8 cellular contexts compared by ENCODE assay signal in genomic region chr4:98659106-98659592, GRCh38. TPM values are rescaled to one million over a fixed set of nuclear protein-coding genes. Genes with fewer than 3 reads are reported as not detected.
A peak's percentile ranks its signal among the peaks of the same experiment; 100 is the strongest.
DNase-seq lines count a peak whose midpoint lies in the region; ATAC-seq and TF ChIP-seq lines count a peak whose summit lies in the region.

No MANE protein-coding gene starts in this region.

- H3K9me3 Mint-ChIP-seq in CD4-positive, alpha-beta T cell = no peaks in the 10 kb centered on the region
- no peaks in the 10 kb centered on the region for H3K9me3 Mint-ChIP-seq in chondrocyte (ENCODE audit: low read depth)

- CTCF ChIA-PET in CD4-positive, alpha-beta T cell (lab: Charles Lee) = interaction anchor here (1.0 to 1.3 kb wide), 3 partner anchors 17 to 336 kb away, joined by 3 to 5 read pairs (median 4); partner anchors contain the start of gene METAP1

- peak overlapping the region; percentile 62; the same call in 1 of the 2 replicates for H3K9ac ChIP-seq in MM.1S (ENCODE audit: low read length)

- H3K4me1 ChIP-seq in MM.1S (ENCODE audit: low read length) (peaks cover 20% of the 10 kb centered on the region), lung (ENCODE audit: control insufficient read depth in 2 of 2, insufficient read depth in 2 of 2, low read length in 2 of 2) (peaks cover 4 to 11% of the 10 kb centered on the region in 2 donors), urinary bladder (ENCODE audit: insufficient read depth) (no peaks in the 10 kb centered on the region)

- H3K27me3 ChIP-seq in CD4-positive, alpha-beta T cell (ENCODE audit: control insufficient read depth, insufficient read depth, low read length) = no peaks in the 10 kb centered on the region
- H3K27me3 ChIP-seq in MM.1S (replicated peaks; ENCODE audit: insufficient read depth, low read length) (no peaks in the 10 kb centered on the region), lung (ENCODE audit: control insufficient read depth, insufficient read depth) (no peaks in the 10 kb centered on the region)

- 19 to 22% methylated on average over 17 of the region's 17 CpGs for WGBS in lung, 2 donors
- WGBS in urinary bladder = 15% methylated on average over 17 of the region's 17 CpGs

- H3K9me3 ChIP-seq in CD4-positive, alpha-beta T cell (ENCODE audit: control insufficient read depth, low read length) = no peaks in the 10 kb centered on the region
- H3K9me3 ChIP-seq in MM.1S (replicated peaks; ENCODE audit: insufficient read depth, low read length) (no peaks in the 10 kb centered on the region), lung (ENCODE audit: control insufficient read depth in 2 of 2, insufficient read depth in 1 of 2, low read length in 1 of 2) (peaks cover 0 to 2% of the 10 kb centered on the region in 2 donors)

- no peak overlapping the region for H3K27ac ChIP-seq in CD4-positive, alpha-beta T cell (ENCODE audit: low read depth, low read length)
- H3K27ac ChIP-seq in MM.1S (ENCODE audit: low read length) (no peak overlapping the region), lung (ENCODE audit: low read depth in 1 of 2, low read length in 1 of 2) (peak overlapping the region; percentile 63 to 77), urinary bladder (ENCODE audit: low read depth) (peak overlapping the region; percentile 71)

- H3K9me2 ChIP-seq in MM.1S (replicated peaks; ENCODE audit: insufficient read depth, low read length) = no peaks in the 10 kb centered on the region

- H4K20me1 ChIP-seq in MM.1S (ENCODE audit: insufficient read depth, low read length) = no peaks in the 10 kb centered on the region

- H3K36me3 ChIP-seq in MM.1S (replicated peaks; ENCODE audit: insufficient read depth, low read length) (no peaks in the 10 kb centered on the region), lung (ENCODE audit: control insufficient read depth in 2 of 2, insufficient read depth in 2 of 2, low read length in 2 of 2) (no peaks in the 10 kb centered on the region), urinary bladder (ENCODE audit: insufficient read depth) (no peaks in the 10 kb centered on the region)

- H3K27ac Mint-ChIP-seq in CD4-positive, alpha-beta T cell = peak overlapping the region; percentile 98
- peak overlapping the region; percentile 84 for H3K27ac Mint-ChIP-seq in chondrocyte (ENCODE audit: unreplicated experiment)

- no peak for TF ChIP-seq CTCF in CD4-positive, alpha-beta T cell (IDR thresholded peaks at IDR 0.05)
- TF ChIP-seq CTCF in MM.1S (IDR thresholded peaks at IDR 0.05; ENCODE audit: low read length) (no peak), chondrocyte (IDR thresholded peaks at IDR 0.05) (peak; percentile 66), lung (IDR thresholded peaks at IDR 0.05; ENCODE audit: control extremely low read depth, extremely low read depth) (no peak)

- no peak for DNase-seq in CD4-positive, alpha-beta T cell
- DNase-seq in MM.1S (no peak), chondrocyte (ENCODE audit: low spot score) (no peak), lung (ENCODE audit: low spot score) (no peak), NCI-H748 treated with DMSO at 0.1 percent for 48 hours (lab: John Stamatoyannopoulos, UW) (no peak)

- peaks cover 32% of the 10 kb centered on the region for H3K79me2 ChIP-seq in MM.1S (ENCODE audit: low read length)

- peak overlapping the region; percentile 95 for H2AFZ ChIP-seq in MM.1S (ENCODE audit: low read length)

- peaks cover 25% of the 10 kb centered on the region for H3F3A ChIP-seq in MM.1S (ENCODE audit: insufficient read depth, low read length)

- H3K4me1 Mint-ChIP-seq in CD4-positive, alpha-beta T cell (ENCODE audit: low read depth) = peaks cover 87% of the 10 kb centered on the region
- H3K4me1 Mint-ChIP-seq in chondrocyte (ENCODE audit: low read depth) = peaks cover 58% of the 10 kb centered on the region

- ATAC-seq in CD4-positive, alpha-beta T cell (ENCODE audit: poor library complexity) = no peak
- ATAC-seq in lung (ENCODE audit: insufficient read depth, low FRiP score) (no peak), GM18873 (IDR thresholded peaks at IDR 0.05; ENCODE audit: low FRiP score, unreplicated experiment) (no peak), HG02852 (IDR thresholded peaks at IDR 0.05; ENCODE audit: unreplicated experiment) (no peak)

- peak overlapping the region; percentile 86 for H3K4me3 Mint-ChIP-seq in CD4-positive, alpha-beta T cell
- peak overlapping the region; percentile 91 for H3K4me3 Mint-ChIP-seq in chondrocyte (ENCODE audit: unreplicated experiment)

- peaks cover 9% of the 10 kb centered on the region for H3K36me3 Mint-ChIP-seq in CD4-positive, alpha-beta T cell (ENCODE audit: low read depth)
- H3K36me3 Mint-ChIP-seq in chondrocyte (ENCODE audit: low read depth) = no peaks in the 10 kb centered on the region

- H3K4me3 ChIP-seq in MM.1S (ENCODE audit: low read length) = peak overlapping the region; percentile 84
- peak overlapping the region; percentile 79 for H3K4me3 ChIP-seq in lung
- peak overlapping the region; percentile 74 for H3K4me3 ChIP-seq in urinary bladder (ENCODE audit: low read depth, low read length)

- no peaks in the 10 kb centered on the region for H3K27me3 Mint-ChIP-seq in CD4-positive, alpha-beta T cell
- no peaks in the 10 kb centered on the region for H3K27me3 Mint-ChIP-seq in chondrocyte (ENCODE audit: low read depth)

- POLR2A ChIA-PET in CD4-positive, alpha-beta T cell (lab: Charles Lee) = interaction anchor here (1.4 to 3.2 kb wide), 7 partner anchors 17 to 336 kb away, joined by 6 to 16 read pairs (median 8); partner anchors contain the start of genes EIF4E and METAP1

- intact Hi-C loops in CD4-positive, alpha-beta T cell (cut with DNase I, micrococcal nuclease) = loop anchor here (2.0 to 5.0 kb wide), 4 partner anchors 43 to 433 kb away; partner anchors contain the start of gene RAP1GDS1 (in 1 of the 2)

- H3K4me2 ChIP-seq in MM.1S (ENCODE audit: low read depth, low read length) = peak overlapping the region; percentile 94

RNA-seq across cellular contexts. Expression of gene TSPAN5, which starts 0.7 kb away (rescaled TPM):
- 1 to 10 TPM; 1.8 to 2.8 TPM for total RNA-seq in CD4-positive, alpha-beta T cell
- total RNA-seq in chondrocyte = 52.2 to 57.7 TPM (median 55.5 TPM) in 3 replicates
- 10 to 100 TPM in 1 of 2 donors, 1 to 10 TPM in 1; 8.8 to 24.5 TPM for total RNA-seq in lung
- 1 to 10 TPM; 1.8 to 3.9 TPM for polyA plus RNA-seq in lung
- 27.5 TPM for total RNA-seq in urinary bladder
- polyA plus RNA-seq in urinary bladder = 10.9 TPM

Comparison
In these comparisons a context has a peak if more than half of its experiments do, and no peak if none do; other contexts are left out.
1. H3K27ac ChIP-seq: peak in lung (2 of 2) and urinary bladder (single experiment); none in CD4-positive, alpha-beta T cell (single experiment) and MM.1S (single experiment).
2. Peak in every context shown above with its lines, with median percentiles within 50 percentile points of each other: H3K4me3 ChIP-seq.